ENCODE assay signal across 32 cellular contexts in the genomic region with DNA sequence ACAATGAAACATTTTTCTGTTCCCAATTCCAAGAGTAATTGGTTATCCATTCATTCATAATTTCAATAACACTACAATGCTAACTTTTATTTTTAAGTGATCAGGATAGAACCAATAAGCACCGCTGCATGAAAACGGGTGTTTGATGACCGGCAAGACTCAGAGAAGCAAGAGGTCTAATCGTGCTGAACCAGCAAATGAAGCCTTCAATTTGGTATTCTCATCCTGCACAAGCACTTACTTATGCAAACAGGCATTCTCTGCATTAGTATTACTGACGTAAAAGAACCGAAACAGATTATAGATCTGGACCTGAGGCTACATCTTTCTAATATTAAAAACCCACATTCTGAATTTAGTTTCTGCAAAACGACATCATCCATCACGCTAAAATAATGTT.
"Had no signal": no experiment of that assay in that cellular context is flagged by ENCODE, and none has a peak within 500 bp of the region (broad histone marks: within the 10 kb centered on the region; RNA-seq: fewer than 3 reads in every experiment).

No MANE protein-coding gene starts in this region.

- H3K9me3 Mint-ChIP-seq: activated CD4-positive, alpha-beta T cell treated with anti-CD3 and anti-CD28 coated beads, Interleukin-2, amount 10 ng/mL, durations not matched to agents 24 days and 14 days; activated CD8-positive, alpha-beta T cell treated with anti-CD3 and anti-CD28 coated beads for 36 hours; activated naive CD4-positive, alpha-beta T cell treated with anti-CD3 and anti-CD28 coated beads, Interleukin-2, amount 50 U/mL, for 24 hours; activated naive CD8-positive, alpha-beta T cell treated with anti-CD3 and anti-CD28 coated beads, Interleukin-2, amount 10 ng/mL, durations not matched to agents 7 days and 5 days; activated T-cell treated with anti-CD3 and anti-CD28 coated beads, Interleukin-2, amount 50 U/mL, for 24 hours; activated T-helper 2 cell treated with anti-CD3 and anti-CD28 coated beads, Interferon-gamma antibody, Interleukin-2, Interleukin-4, amounts not matched to agents 10 μg/mL and 5 μg/mL and 100 μg/mL, durations not matched to agents 14 hours and 24 hours and 36 hours; central memory CD8-positive, alpha-beta T cell had no signal

- H2AFZ ChIP-seq: PC-9 had no signal

- H3K9me3 ChIP-seq: ascending aorta had no signal

- H3K27ac Mint-ChIP-seq: activated CD4-positive, alpha-beta T cell treated with anti-CD3 and anti-CD28 coated beads, Interleukin-2, amount 10 ng/mL, durations not matched to agents 24 days and 14 days; activated CD8-positive, alpha-beta T cell treated with anti-CD3 and anti-CD28 coated beads for 36 hours; activated naive CD4-positive, alpha-beta T cell treated with anti-CD3 and anti-CD28 coated beads, Interleukin-2, amount 50 U/mL, for 24 hours; activated naive CD8-positive, alpha-beta T cell treated with anti-CD3 and anti-CD28 coated beads, Interleukin-2, amount 10 ng/mL, durations not matched to agents 7 days and 5 days; activated T-cell treated with anti-CD3 and anti-CD28 coated beads, Interleukin-2, amount 50 U/mL, for 24 hours; activated T-helper 2 cell treated with anti-CD3 and anti-CD28 coated beads, Interferon-gamma antibody, Interleukin-2, Interleukin-4, amounts not matched to agents 10 μg/mL and 5 μg/mL and 100 μg/mL, durations not matched to agents 14 hours and 24 hours and 36 hours had no signal

- H3K4me3 ChIP-seq: ascending aorta, cardiac muscle cell, PC-9, SK-N-MC had no signal

- H3K4me1 Mint-ChIP-seq: activated naive CD4-positive, alpha-beta T cell treated with anti-CD3 and anti-CD28 coated beads, Interleukin-2, amount 50 U/mL, for 24 hours; activated naive CD8-positive, alpha-beta T cell treated with anti-CD3 and anti-CD28 coated beads, Interleukin-2, amount 10 ng/mL, durations not matched to agents 7 days and 5 days; central memory CD8-positive, alpha-beta T cell had no signal

- H3K27me3 ChIP-seq: ascending aorta, cardiac muscle cell had no signal

- DNase-seq: activated CD4-positive, alpha-beta T cell treated with anti-CD3 and anti-CD28 coated beads, Interleukin-2, amount 10 ng/mL, durations not matched to agents 24 days and 14 days; activated CD4-positive, alpha-beta T cell treated with anti-CD3 and anti-CD28 coated beads, Interleukin-2, amount 50 U/mL, for 4 hours; activated CD4-positive, CD25-positive, alpha-beta regulatory T cell; activated CD8-positive, alpha-beta T cell treated with anti-CD3 and anti-CD28 coated beads for 36 hours; activated gamma-delta T cell; activated naive CD4-positive, alpha-beta T cell treated with Interleukin-2 at 50 U/mL for 16 hours; activated naive CD8-positive, alpha-beta T cell treated with anti-CD3 and anti-CD28 coated beads, Interleukin-2, amount 10 ng/mL, durations not matched to agents 7 days and 5 days; activated T-cell treated with anti-CD3 and anti-CD28 coated beads, Interleukin-2, amount 50 U/mL, for 24 hours; amygdala; Karpas-422; KBM-7; NCI-H1105; NCI-H1417 treated with DMSO at 0.1 percent for 48 hours; NCI-H1694 treated with DMSO at 0.1 percent for 48 hours; NCI-H2029; NCI-H2107; NCI-H226; NCI-H446 treated with DMSO at 0.1 percent for 48 hours; NCI-H82; NK-92 treated with Interleukin-12 subunit alpha and Interleukin-12 subunit beta, amount 100 ng/mL, for 24 hours; SIG-M5; T1000; WERI-Rb-1 had no signal

- H3K27me3 Mint-ChIP-seq: activated CD4-positive, alpha-beta T cell treated with anti-CD3 and anti-CD28 coated beads, Interleukin-2, amount 10 ng/mL, durations not matched to agents 24 days and 14 days; activated CD8-positive, alpha-beta T cell treated with anti-CD3 and anti-CD28 coated beads for 36 hours; activated naive CD4-positive, alpha-beta T cell treated with anti-CD3 and anti-CD28 coated beads, Interleukin-2, amount 50 U/mL, for 24 hours; activated naive CD8-positive, alpha-beta T cell treated with anti-CD3 and anti-CD28 coated beads, Interleukin-2, amount 10 ng/mL, durations not matched to agents 7 days and 5 days; activated T-cell treated with anti-CD3 and anti-CD28 coated beads, Interleukin-2, amount 50 U/mL, for 24 hours; central memory CD8-positive, alpha-beta T cell had no signal

- ATAC-seq: activated CD8-positive, alpha-beta T cell treated with anti-CD3 and anti-CD28 coated beads for 36 hours; Right ventricle myocardium inferior had no signal

- H3K4me3 Mint-ChIP-seq: activated CD4-positive, alpha-beta T cell treated with anti-CD3 and anti-CD28 coated beads, Interleukin-2, amount 10 ng/mL, durations not matched to agents 24 days and 14 days; activated CD8-positive, alpha-beta T cell treated with anti-CD3 and anti-CD28 coated beads for 36 hours; activated naive CD4-positive, alpha-beta T cell treated with anti-CD3 and anti-CD28 coated beads, Interleukin-2, amount 50 U/mL, for 24 hours; activated naive CD8-positive, alpha-beta T cell treated with anti-CD3 and anti-CD28 coated beads, Interleukin-2, amount 10 ng/mL, durations not matched to agents 7 days and 5 days; activated T-cell treated with anti-CD3 and anti-CD28 coated beads, Interleukin-2, amount 50 U/mL, for 24 hours; central memory CD8-positive, alpha-beta T cell had no signal

- H3K4me1 ChIP-seq: ascending aorta had no signal

- H3K27ac ChIP-seq: ascending aorta, cardiac muscle cell, PC-9, RWPE1, SK-N-MC, WERI-Rb-1 had no signal

- H3K4me2 ChIP-seq: PC-9 had no signal

- H3K36me3 ChIP-seq: cardiac muscle cell, WERI-Rb-1 had no signal
